ENCODE assay signal across 1 cellular context in genomic region chr12:54298904-54299303, GRCh38.
TF ChIP-seq lines count a peak whose summit lies in the region.

No MANE protein-coding gene starts in this region.

TF ChIP-seq in HepG2, 621 proteins besides CTCF, POLR2A, EP300 and RAD21:
- TF ChIP-seq, protein P1, sequence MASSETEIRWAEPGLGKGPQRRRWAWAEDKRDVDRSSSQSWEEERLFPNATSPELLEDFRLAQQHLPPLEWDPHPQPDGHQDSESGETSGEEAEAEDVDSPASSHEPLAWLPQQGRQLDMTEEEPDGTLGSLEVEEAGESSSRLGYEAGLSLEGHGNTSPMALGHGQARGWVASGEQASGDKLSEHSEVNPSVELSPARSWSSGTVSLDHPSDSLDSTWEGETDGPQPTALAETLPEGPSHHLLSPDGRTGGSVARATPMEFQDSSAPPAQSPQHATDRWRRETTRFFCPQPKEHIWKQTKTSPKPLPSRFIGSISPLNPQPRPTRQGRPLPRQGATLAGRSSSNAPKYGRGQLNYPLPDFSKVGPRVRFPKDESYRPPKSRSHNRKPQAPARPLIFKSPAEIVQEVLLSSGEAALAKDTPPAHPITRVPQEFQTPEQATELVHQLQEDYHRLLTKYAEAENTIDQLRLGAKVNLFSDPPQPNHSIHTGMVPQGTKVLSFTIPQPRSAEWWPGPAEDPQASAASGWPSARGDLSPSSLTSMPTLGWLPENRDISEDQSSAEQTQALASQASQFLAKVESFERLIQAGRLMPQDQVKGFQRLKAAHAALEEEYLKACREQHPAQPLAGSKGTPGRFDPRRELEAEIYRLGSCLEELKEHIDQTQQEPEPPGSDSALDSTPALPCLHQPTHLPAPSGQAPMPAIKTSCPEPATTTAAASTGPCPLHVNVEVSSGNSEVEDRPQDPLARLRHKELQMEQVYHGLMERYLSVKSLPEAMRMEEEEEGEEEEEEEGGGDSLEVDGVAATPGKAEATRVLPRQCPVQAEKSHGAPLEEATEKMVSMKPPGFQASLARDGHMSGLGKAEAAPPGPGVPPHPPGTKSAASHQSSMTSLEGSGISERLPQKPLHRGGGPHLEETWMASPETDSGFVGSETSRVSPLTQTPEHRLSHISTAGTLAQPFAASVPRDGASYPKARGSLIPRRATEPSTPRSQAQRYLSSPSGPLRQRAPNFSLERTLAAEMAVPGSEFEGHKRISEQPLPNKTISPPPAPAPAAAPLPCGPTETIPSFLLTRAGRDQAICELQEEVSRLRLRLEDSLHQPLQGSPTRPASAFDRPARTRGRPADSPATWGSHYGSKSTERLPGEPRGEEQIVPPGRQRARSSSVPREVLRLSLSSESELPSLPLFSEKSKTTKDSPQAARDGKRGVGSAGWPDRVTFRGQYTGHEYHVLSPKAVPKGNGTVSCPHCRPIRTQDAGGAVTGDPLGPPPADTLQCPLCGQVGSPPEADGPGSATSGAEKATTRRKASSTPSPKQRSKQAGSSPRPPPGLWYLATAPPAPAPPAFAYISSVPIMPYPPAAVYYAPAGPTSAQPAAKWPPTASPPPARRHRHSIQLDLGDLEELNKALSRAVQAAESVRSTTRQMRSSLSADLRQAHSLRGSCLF (CRISPR knock-in tag; IDR thresholded peaks at IDR 0.05; ENCODE audit: borderline replicate concordance) = no peak
- TF ChIP-seq, protein P2, sequence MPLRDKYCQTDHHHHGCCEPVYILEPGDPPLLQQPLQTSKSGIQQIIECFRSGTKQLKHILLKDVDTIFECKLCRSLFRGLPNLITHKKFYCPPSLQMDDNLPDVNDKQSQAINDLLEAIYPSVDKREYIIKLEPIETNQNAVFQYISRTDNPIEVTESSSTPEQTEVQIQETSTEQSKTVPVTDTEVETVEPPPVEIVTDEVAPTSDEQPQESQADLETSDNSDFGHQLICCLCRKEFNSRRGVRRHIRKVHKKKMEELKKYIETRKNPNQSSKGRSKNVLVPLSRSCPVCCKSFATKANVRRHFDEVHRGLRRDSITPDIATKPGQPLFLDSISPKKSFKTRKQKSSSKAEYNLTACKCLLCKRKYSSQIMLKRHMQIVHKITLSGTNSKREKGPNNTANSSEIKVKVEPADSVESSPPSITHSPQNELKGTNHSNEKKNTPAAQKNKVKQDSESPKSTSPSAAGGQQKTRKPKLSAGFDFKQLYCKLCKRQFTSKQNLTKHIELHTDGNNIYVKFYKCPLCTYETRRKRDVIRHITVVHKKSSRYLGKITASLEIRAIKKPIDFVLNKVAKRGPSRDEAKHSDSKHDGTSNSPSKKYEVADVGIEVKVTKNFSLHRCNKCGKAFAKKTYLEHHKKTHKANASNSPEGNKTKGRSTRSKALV (CRISPR knock-in tag; IDR thresholded peaks at IDR 0.05) = no peak
- TF ChIP-seq WIZ (CRISPR knock-in tag; IDR thresholded peaks at IDR 0.05) = no peak
- TF ChIP-seq ZNF879 (CRISPR knock-in tag; IDR thresholded peaks at IDR 0.05) = no peak
- TF ChIP-seq ZNF646 (CRISPR knock-in tag; IDR thresholded peaks at IDR 0.05) = no peak
- TF ChIP-seq CEBPB (IDR thresholded peaks at IDR 0.05; ENCODE audit: borderline replicate concordance, low read depth, low read length) = no peak
- TF ChIP-seq RFX1 (IDR thresholded peaks at IDR 0.05) = no peak
- TF ChIP-seq NR2C2 (CRISPR knock-in tag; IDR thresholded peaks at IDR 0.05; ENCODE audit: borderline replicate concordance) = no peak
- no peak for TF ChIP-seq NRL (CRISPR knock-in tag; IDR thresholded peaks at IDR 0.05; ENCODE audit: borderline replicate concordance)
- TF ChIP-seq SRSF4 (IDR thresholded peaks at IDR 0.05; ENCODE audit: low read depth, low read length, poor library complexity, severe bottlenecking) = no peak
- no peak for TF ChIP-seq GABPB1 (CRISPR knock-in tag; IDR thresholded peaks at IDR 0.05)
- no peak for TF ChIP-seq KIAA2018 (CRISPR knock-in tag; IDR thresholded peaks at IDR 0.05; ENCODE audit: borderline replicate concordance)
- TF ChIP-seq ZNF704 (CRISPR knock-in tag; IDR thresholded peaks at IDR 0.05; ENCODE audit: borderline replicate concordance) = no peak
- no peak for TF ChIP-seq ZNF841 (CRISPR knock-in tag; IDR thresholded peaks at IDR 0.05; ENCODE audit: borderline replicate concordance)
- no peak for TF ChIP-seq ZNF788 (CRISPR knock-in tag; IDR thresholded peaks at IDR 0.05; ENCODE audit: borderline replicate concordance)
- TF ChIP-seq ZNF510 (CRISPR knock-in tag; IDR thresholded peaks at IDR 0.05; ENCODE audit: low read depth) = no peak
- TF ChIP-seq, protein P3, sequence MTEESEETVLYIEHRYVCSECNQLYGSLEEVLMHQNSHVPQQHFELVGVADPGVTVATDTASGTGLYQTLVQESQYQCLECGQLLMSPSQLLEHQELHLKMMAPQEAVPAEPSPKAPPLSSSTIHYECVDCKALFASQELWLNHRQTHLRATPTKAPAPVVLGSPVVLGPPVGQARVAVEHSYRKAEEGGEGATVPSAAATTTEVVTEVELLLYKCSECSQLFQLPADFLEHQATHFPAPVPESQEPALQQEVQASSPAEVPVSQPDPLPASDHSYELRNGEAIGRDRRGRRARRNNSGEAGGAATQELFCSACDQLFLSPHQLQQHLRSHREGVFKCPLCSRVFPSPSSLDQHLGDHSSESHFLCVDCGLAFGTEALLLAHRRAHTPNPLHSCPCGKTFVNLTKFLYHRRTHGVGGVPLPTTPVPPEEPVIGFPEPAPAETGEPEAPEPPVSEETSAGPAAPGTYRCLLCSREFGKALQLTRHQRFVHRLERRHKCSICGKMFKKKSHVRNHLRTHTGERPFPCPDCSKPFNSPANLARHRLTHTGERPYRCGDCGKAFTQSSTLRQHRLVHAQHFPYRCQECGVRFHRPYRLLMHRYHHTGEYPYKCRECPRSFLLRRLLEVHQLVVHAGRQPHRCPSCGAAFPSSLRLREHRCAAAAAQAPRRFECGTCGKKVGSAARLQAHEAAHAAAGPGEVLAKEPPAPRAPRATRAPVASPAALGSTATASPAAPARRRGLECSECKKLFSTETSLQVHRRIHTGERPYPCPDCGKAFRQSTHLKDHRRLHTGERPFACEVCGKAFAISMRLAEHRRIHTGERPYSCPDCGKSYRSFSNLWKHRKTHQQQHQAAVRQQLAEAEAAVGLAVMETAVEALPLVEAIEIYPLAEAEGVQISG (CRISPR knock-in tag; IDR thresholded peaks at IDR 0.05) = no peak
- no peak for TF ChIP-seq ZKSCAN8 (CRISPR knock-in tag; IDR thresholded peaks at IDR 0.05; ENCODE audit: borderline replicate concordance)
